8 cellular contexts compared by ENCODE assay signal in genomic region chr1:155226188-155226909, GRCh38. TPM values are rescaled to one million over a fixed set of nuclear protein-coding genes. Genes with fewer than 3 reads are reported as not detected.
A peak's percentile ranks its signal among the peaks of the same experiment; 100 is the strongest.
DNase-seq lines count a peak whose midpoint lies in the region; ATAC-seq and TF ChIP-seq lines count a peak whose summit lies in the region.

No MANE protein-coding gene starts in this region.

- no peaks in the 10 kb centered on the region for H3K36me3 Mint-ChIP-seq in CD8-positive, alpha-beta T cell

- TF ChIP-seq CTCF in CD8-positive, alpha-beta T cell (IDR thresholded peaks at IDR 0.05) = peak; percentile 73

- no peaks in the 10 kb centered on the region for H3K9me3 ChIP-seq in CD8-positive, alpha-beta T cell (ENCODE audit: low read length)

- no peaks in the 10 kb centered on the region for H3K36me3 ChIP-seq in CD8-positive, alpha-beta T cell (ENCODE audit: insufficient read depth, low read length)

- intact Hi-C loops in CD8-positive, alpha-beta T cell (cut with DNase I, micrococcal nuclease) = loop anchor here (1.0 to 5.0 kb wide), 6 partner anchors 19 to 264 kb away; partner anchors contain the start of genes THBS3 (in 2 of the 2) and PYGO2 (in 1 of the 2)

- peak; percentile 50 for ATAC-seq in CD8-positive, alpha-beta T cell
- ATAC-seq in HG03095 (IDR thresholded peaks at IDR 0.05; ENCODE audit: unreplicated experiment) = peak; percentile 33
- ATAC-seq in left lobe of liver = peak; percentile 31
- no peak for ATAC-seq in HG02852 (IDR thresholded peaks at IDR 0.05; ENCODE audit: unreplicated experiment)

- no peaks in the 10 kb centered on the region for H3K27me3 Mint-ChIP-seq in CD8-positive, alpha-beta T cell (ENCODE audit: low read depth)

- no peaks in the 10 kb centered on the region for H3K27me3 ChIP-seq in CD8-positive, alpha-beta T cell (ENCODE audit: insufficient read depth, low read length)

- peaks cover 24% of the 10 kb centered on the region for H3K4me1 Mint-ChIP-seq in CD8-positive, alpha-beta T cell (ENCODE audit: low read depth)

- H3K27ac ChIP-seq in CD8-positive, alpha-beta T cell (ENCODE audit: low read depth, low read length) = peak overlapping the region; percentile 70
- peak overlapping the region; percentile 92 for H3K27ac ChIP-seq in cingulate gyrus (ENCODE audit: low read depth, low read length)

- DNase-seq in CD8-positive, alpha-beta T cell = peak; percentile 70 to 96 (median 87)
- DNase-seq in NCI-H446 treated with DMSO at 0.1 percent for 48 hours (lab: John Stamatoyannopoulos, UW) (peak; percentile 77), left lobe of liver (ENCODE audit: low spot score) (no peak)
- DNase-seq in activated CD4-positive, CD25-positive, alpha-beta regulatory T cell treated with anti-CD3 and anti-CD28 coated beads, Interleukin-2, amount 50 U/mL, for 72 hours = peak; percentile 75
- peak; percentile 80 for DNase-seq in stimulated activated CD4-positive, alpha-beta T cell treated with anti-CD3 and anti-CD28 coated beads, Interleukin-1b, Interleukin-23, amount 100 ng/mL, for 48 hours

- H3K9me3 Mint-ChIP-seq in CD8-positive, alpha-beta T cell = no peaks in the 10 kb centered on the region

- H3K4me3 Mint-ChIP-seq in CD8-positive, alpha-beta T cell = peak overlapping the region; percentile 88

- H3K27ac Mint-ChIP-seq in CD8-positive, alpha-beta T cell = peak overlapping the region; percentile 85

- POLR2A ChIA-PET in CD8-positive, alpha-beta T cell (lab: Charles Lee) = interaction anchor here (1.5 to 2.6 kb wide), 4 partner anchors 15 to 33 kb away, joined by 7 to 24 read pairs (median 14); partner anchors contain the start of genes MTX1 and THBS3

- peak overlapping the region; percentile 62 for H3K4me3 ChIP-seq in CD8-positive, alpha-beta T cell (ENCODE audit: low read depth, low read length)

- CTCF ChIA-PET in CD8-positive, alpha-beta T cell (lab: Charles Lee) = interaction anchor here (0.7 to 7.2 kb wide), 21 partner anchors 8 to 366 kb away, joined by 3 to 141 read pairs (median 7); partner anchors contain the start of genes KRTCAP2, MTX1 and THBS3

- peaks cover 18% of the 10 kb centered on the region for H3K4me1 ChIP-seq in CD8-positive, alpha-beta T cell (ENCODE audit: insufficient read depth, low read length)

RNA-seq across cellular contexts. Expression of gene MTX1, which starts 17.9 kb away (rescaled TPM):
- 10 to 100 TPM; 24.4 to 25.8 TPM for total RNA-seq in CD8-positive, alpha-beta T cell
- 22.6 TPM for total RNA-seq in left lobe of liver

RNA-seq across cellular contexts. Expression of gene THBS3, which starts 18.7 kb away (rescaled TPM):
- 10 to 100 TPM; 18.5 to 18.8 TPM for total RNA-seq in CD8-positive, alpha-beta T cell
- 16.8 TPM for total RNA-seq in left lobe of liver

RNA-seq across cellular contexts. Expression of gene ENTREP3, which starts 28.9 kb away (rescaled TPM):
- 1 to 10 TPM; 8.1 to 8.7 TPM for total RNA-seq in CD8-positive, alpha-beta T cell
- total RNA-seq in left lobe of liver = 9.6 TPM

RNA-seq across cellular contexts. Expression of gene SCAMP3, which starts 35.8 kb away (rescaled TPM):
- 10 to 100 TPM; 47.5 to 48.5 TPM for total RNA-seq in CD8-positive, alpha-beta T cell
- total RNA-seq in left lobe of liver = 24.9 TPM

RNA-seq across cellular contexts. Expression of gene CLK2, which starts 47.0 kb away (rescaled TPM):
- total RNA-seq in CD8-positive, alpha-beta T cell = 10 to 100 TPM; 48.6 to 54.4 TPM
- 22.6 TPM for total RNA-seq in left lobe of liver
